8 cellular contexts compared by ENCODE assay signal in the genomic region with DNA sequence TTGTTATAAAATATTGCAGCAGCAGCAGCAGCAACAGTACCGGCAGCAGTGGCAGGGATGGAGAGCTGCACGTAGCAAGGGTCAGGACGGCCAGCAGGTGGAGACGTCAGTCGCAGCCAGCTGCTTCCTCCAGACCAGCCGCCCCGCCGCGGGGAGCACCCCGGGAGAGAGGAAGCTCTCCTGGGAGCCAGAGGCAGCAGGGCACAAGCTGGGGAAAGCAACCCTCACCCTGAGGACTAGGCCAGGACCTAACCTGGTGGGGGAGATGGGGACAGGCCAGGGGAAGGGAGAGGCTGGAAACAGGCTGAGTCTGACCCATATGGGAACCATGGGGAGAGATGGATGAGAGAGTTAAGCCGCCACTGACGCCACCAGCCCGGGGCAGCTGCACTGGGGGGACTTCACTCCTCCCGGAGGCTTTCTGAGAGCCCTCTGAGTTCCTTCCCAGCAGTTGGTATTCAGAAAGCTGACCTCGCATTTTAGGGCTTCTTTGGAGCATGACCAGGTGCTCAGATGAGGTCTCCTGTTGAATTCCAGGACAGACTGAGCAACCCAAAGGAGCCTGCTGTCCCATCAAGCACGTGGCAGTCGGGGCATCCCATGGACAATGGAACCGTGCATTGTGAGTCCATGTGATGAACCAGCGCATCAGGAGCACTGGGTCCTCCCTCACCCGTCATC. TPM values are rescaled to one million over a fixed set of nuclear protein-coding genes. Genes with fewer than 3 reads are reported as not detected.
DNase-seq lines count a peak whose midpoint lies in the region; ATAC-seq, FAIRE-seq and TF ChIP-seq lines count a peak whose summit lies in the region.

No MANE protein-coding gene starts in this region.

- POLR2A ChIA-PET in HEK293 (lab: Yijun Ruan, JAX) = interaction anchor here (0.8 to 1.8 kb wide), 4 partner anchors 10 to 68 kb away, joined by 3 to 8 read pairs (median 6); partner anchors contain the start of gene SPTB

- H3K9me3 ChIP-seq in HEK293 (ENCODE audit: control insufficient read depth, insufficient read depth, low read depth, low read length) = no peaks in the 10 kb centered on the region

- H3K36me3 ChIP-seq in HEK293 (ENCODE audit: control insufficient read depth in 2 of 2, insufficient read depth in 1 of 2, low read length in 2 of 2) (no peaks in the 10 kb centered on the region), bronchial epithelial cell (ENCODE audit: control insufficient read depth, insufficient read depth, low read length) (no peaks in the 10 kb centered on the region)

- no peak for ATAC-seq in HG03097 (IDR thresholded peaks at IDR 0.05; ENCODE audit: low FRiP score, unreplicated experiment)

- H3K27me3 ChIP-seq in bronchial epithelial cell (ENCODE audit: control insufficient read depth, insufficient read depth, low read length) = peaks cover 14% of the 10 kb centered on the region

- FAIRE-seq in D721Med (lab: Jason Lieb, UNC) (no peak), bronchial epithelial cell (lab: Jason Lieb, UNC) (no peak)

- H3K27ac ChIP-seq in HEK293 (ENCODE audit: extremely low read depth, low read depth, low read length) = no peak overlapping the region

- CTCF ChIA-PET in HEK293 (lab: Yijun Ruan, JAX) = interaction anchor here (0.5 to 10.6 kb wide), 35 partner anchors 11 to 401 kb away, joined by 3 to 199 read pairs (median 4); partner anchors contain the start of gene SPTB

- H3K4me1 ChIP-seq in HEK293 (ENCODE audit: control insufficient read depth, insufficient read depth, low read length) = no peaks in the 10 kb centered on the region

- DNase-seq in D721Med (ENCODE audit: insufficient read length, low spot score) (peak; percentile 93), NCI-H2196 treated with DMSO at 0.1 percent for 48 hours (lab: John Stamatoyannopoulos, UW; ENCODE audit: unreplicated experiment) (peak; percentile 36), bronchial epithelial cell (ENCODE audit: low read depth) (peak; percentile 43), kidney glomerular epithelial cell (lab: John Stamatoyannopoulos, UW) (peak; percentile 54)
- peak; percentile 12 for DNase-seq in activated CD4-positive, CD25-positive, alpha-beta regulatory T cell treated with anti-CD3 and anti-CD28 coated beads, Interleukin-2, amount 50 U/mL, for 16 hours (ENCODE audit: low read depth, low spot score)
- peak; percentile 72 to 77 for DNase-seq in stimulated activated CD4-positive, alpha-beta T cell treated with anti-CD3 and anti-CD28 coated beads, Interleukin-2, amount 100 ng/mL, for 24 hours

- H3K4me3 ChIP-seq in HEK293 (ENCODE audit: low read depth, low read length) = no peak overlapping the region
- no peak overlapping the region for H3K4me3 ChIP-seq in bronchial epithelial cell (ENCODE audit: low read depth, low read length)

- TF ChIP-seq CTCF in D721Med (IDR thresholded peaks at IDR 0.05; ENCODE audit: insufficient read depth, missing control alignments) = peak; percentile 59
- peak; percentile 77 for TF ChIP-seq CTCF in HEK293 (tag by site-specific recombination; IDR thresholded peaks at IDR 0.05)
- peak; percentile 86 for TF ChIP-seq CTCF in bronchial epithelial cell (IDR thresholded peaks at IDR 0.05; ENCODE audit: insufficient read depth, low read length, severe bottlenecking)

TF ChIP-seq in HEK293, 187 proteins besides CTCF, POLR2A, EP300 and RAD21:
- TF ChIP-seq ZNF600 (tag by site-specific recombination; IDR thresholded peaks at IDR 0.05) (0 out of 2 replicates have a peak, but pooled peaks have one; percentile 18), ZNF423 (tag by site-specific recombination; IDR thresholded peaks at IDR 0.05) (peak; percentile 93), ZSCAN30 (tag by site-specific recombination; IDR thresholded peaks at IDR 0.05) (0 out of 2 replicates have a peak, but pooled peaks have one; percentile 26), ZNF221 (tag by site-specific recombination; IDR thresholded peaks at IDR 0.05; ENCODE audit: borderline replicate concordance) (no peak), KLF8 (tag by site-specific recombination; IDR thresholded peaks at IDR 0.05) (no peak), ZNF654 (tag by site-specific recombination; IDR thresholded peaks at IDR 0.05; ENCODE audit: low read depth) (peak; percentile 53), ZIC2 (tag by site-specific recombination; IDR thresholded peaks at IDR 0.05) (peak; percentile 91), ZNF2 (tag by site-specific recombination; IDR thresholded peaks at IDR 0.05) (0 out of 2 replicates have a peak, but pooled peaks have one; percentile 42), IKZF3 (tag by site-specific recombination; IDR thresholded peaks at IDR 0.05) (peak; percentile 66; the same call in 1 of the 2 replicates), GLIS1 (tag by site-specific recombination; IDR thresholded peaks at IDR 0.05) (peak; percentile 91), GLIS2 (tag by site-specific recombination; IDR thresholded peaks at IDR 0.05) (peak; percentile 91), ZNF394 (tag by site-specific recombination; IDR thresholded peaks at IDR 0.05; ENCODE audit: borderline replicate concordance) (peak; percentile 79), OSR2 (tag by site-specific recombination; IDR thresholded peaks at IDR 0.05) (0 out of 2 replicates have a peak, but pooled peaks have one; percentile 9)
- TF ChIP-seq, protein P1, sequence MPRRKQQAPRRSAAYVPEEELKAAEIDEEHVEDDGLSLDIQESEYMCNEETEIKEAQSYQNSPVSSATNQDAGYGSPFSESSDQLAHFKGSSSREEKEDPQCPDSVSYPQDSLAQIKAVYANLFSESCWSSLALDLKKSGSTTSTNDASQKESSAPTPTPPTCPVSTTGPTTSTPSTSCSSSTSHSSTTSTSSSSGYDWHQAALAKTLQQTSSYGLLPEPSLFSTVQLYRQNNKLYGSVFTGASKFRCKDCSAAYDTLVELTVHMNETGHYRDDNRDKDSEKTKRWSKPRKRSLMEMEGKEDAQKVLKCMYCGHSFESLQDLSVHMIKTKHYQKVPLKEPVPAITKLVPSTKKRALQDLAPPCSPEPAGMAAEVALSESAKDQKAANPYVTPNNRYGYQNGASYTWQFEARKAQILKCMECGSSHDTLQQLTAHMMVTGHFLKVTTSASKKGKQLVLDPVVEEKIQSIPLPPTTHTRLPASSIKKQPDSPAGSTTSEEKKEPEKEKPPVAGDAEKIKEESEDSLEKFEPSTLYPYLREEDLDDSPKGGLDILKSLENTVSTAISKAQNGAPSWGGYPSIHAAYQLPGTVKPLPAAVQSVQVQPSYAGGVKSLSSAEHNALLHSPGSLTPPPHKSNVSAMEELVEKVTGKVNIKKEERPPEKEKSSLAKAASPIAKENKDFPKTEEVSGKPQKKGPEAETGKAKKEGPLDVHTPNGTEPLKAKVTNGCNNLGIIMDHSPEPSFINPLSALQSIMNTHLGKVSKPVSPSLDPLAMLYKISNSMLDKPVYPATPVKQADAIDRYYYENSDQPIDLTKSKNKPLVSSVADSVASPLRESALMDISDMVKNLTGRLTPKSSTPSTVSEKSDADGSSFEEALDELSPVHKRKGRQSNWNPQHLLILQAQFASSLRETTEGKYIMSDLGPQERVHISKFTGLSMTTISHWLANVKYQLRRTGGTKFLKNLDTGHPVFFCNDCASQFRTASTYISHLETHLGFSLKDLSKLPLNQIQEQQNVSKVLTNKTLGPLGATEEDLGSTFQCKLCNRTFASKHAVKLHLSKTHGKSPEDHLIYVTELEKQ (tag by site-specific recombination; IDR thresholded peaks at IDR 0.05; ENCODE audit: borderline replicate concordance) = no peak
TF ChIP-seq in HEK293: peak in this region for 11.

RNA-seq across cellular contexts. Expression of gene SPTB, which starts 56.3 kb away (rescaled TPM):
- total RNA-seq in bronchial epithelial cell = not detected in 2 replicates

Comparison
In these comparisons a context has a peak if more than half of its experiments do, and no peak if none do; other contexts are left out.
1. DNase-seq: peak in every context shown above with its lines; median percentile 93 in D721Med; 74 in stimulated activated CD4-positive, alpha-beta T cell treated with anti-CD3 and anti-CD28 coated beads, Interleukin-2, amount 100 ng/mL, for 24 hours; 54 in kidney glomerular epithelial cell; 43 in bronchial epithelial cell; 36 in NCI-H2196 treated with DMSO at 0.1 percent for 48 hours; 12 in activated CD4-positive, CD25-positive, alpha-beta regulatory T cell treated with anti-CD3 and anti-CD28 coated beads, Interleukin-2, amount 50 U/mL, for 16 hours.